21 cellular contexts compared by ENCODE assay signal in genomic region chr7:44096326-44096881, GRCh38. TPM values are rescaled to one million over a fixed set of nuclear protein-coding genes. Genes with fewer than 3 reads are reported as not detected.
DNase-seq lines count a peak whose midpoint lies in the region; ATAC-seq, FAIRE-seq and TF ChIP-seq lines count a peak whose summit lies in the region.
"Had no signal": no experiment of that assay in that cellular context is flagged by ENCODE, and none has a peak within 500 bp of the region (broad histone marks: within the 10 kb centered on the region; RNA-seq: fewer than 3 reads in every experiment).

No MANE protein-coding gene starts in this region.

- H4K20me1 ChIP-seq in Loucy (ENCODE audit: insufficient read depth, low read length, poor library complexity, severe bottlenecking) = no peaks in the 10 kb centered on the region

- H3K36me3 Mint-ChIP-seq in naive B cell = no peaks in the 10 kb centered on the region

- TF ChIP-seq CTCF in Loucy (conservative IDR thresholded peaks at IDR 0.05; ENCODE audit: low read length) = no peak

- H3K9me2 ChIP-seq in Loucy (replicated peaks; ENCODE audit: low read depth, low read length) = no peaks in the 10 kb centered on the region

- H3K27ac Mint-ChIP-seq in naive B cell = peak overlapping the region in 5 of 6 donors; percentile 77 to 95 (median 88)

- no peak for DNase-seq in GM12891 (ENCODE audit: insufficient read length, low spot score)
- DNase-seq in naive B cell = no peak
- DNase-seq in HT-29 (ENCODE audit: low spot score) = no peak
- DNase-seq: activated CD4-positive, CD25-positive, alpha-beta regulatory T cell treated with anti-CD3 and anti-CD28 coated beads, Interleukin-2, amount 50 U/mL, for 72 hours; activated T-cell treated with anti-CD3 and anti-CD28 coated beads, Interleukin-2, amount 50 U/mL, for 24 hours; amniotic stem cell; DMS53; effector CD8-positive, alpha-beta T cell; KG1; mesendoderm; NCI-H1436 had no signal

- H3K9me3 ChIP-seq in Loucy (ENCODE audit: insufficient read depth, low read depth, low read length) = no peaks in the 10 kb centered on the region
- H3K9me3 ChIP-seq: neutrophil, right atrium auricular region had no signal

- no peaks in the 10 kb centered on the region for H3K36me3 ChIP-seq in Loucy (ENCODE audit: insufficient read depth, low read length)
- H3K36me3 ChIP-seq: neutrophil, right atrium auricular region had no signal

- FAIRE-seq in GM12891 (lab: Jason Lieb, UNC) = peak; percentile 71

- H3K9ac ChIP-seq in Loucy (ENCODE audit: low read depth, low read length, poor library complexity, severe bottlenecking) = peak overlapping the region; percentile 74

- peaks cover 70% of the 10 kb centered on the region for H3K4me1 ChIP-seq in Loucy (ENCODE audit: insufficient read depth, low read length, poor library complexity, severe bottlenecking)

- peaks cover 53 to 58% (median 58%) of the 10 kb centered on the region in 3 donors for H3K4me1 Mint-ChIP-seq in naive B cell
- H3K4me1 Mint-ChIP-seq: central memory CD8-positive, alpha-beta T cell had no signal

- H3K27me3 ChIP-seq in Loucy (ENCODE audit: insufficient read depth, low read length, poor library complexity, severe bottlenecking) = no peaks in the 10 kb centered on the region
- H3K27me3 ChIP-seq: hepatocyte, right atrium auricular region had no signal

- no peak overlapping the region for H2AFZ ChIP-seq in Loucy (ENCODE audit: low read length)
- H2AFZ ChIP-seq: hepatocyte had no signal

- ATAC-seq in naive B cell (ENCODE audit: low read depth in 2 of 2) = no peak
- ATAC-seq in HG02981 (IDR thresholded peaks at IDR 0.05; ENCODE audit: unreplicated experiment) = no peak

- peaks cover 9% of the 10 kb centered on the region for H3F3A ChIP-seq in Loucy (ENCODE audit: low read depth)

- no peaks in the 10 kb centered on the region for H3K9me3 Mint-ChIP-seq in naive B cell
- H3K9me3 Mint-ChIP-seq: activated T-cell treated with anti-CD3 and anti-CD28 coated beads, Interleukin-2, amount 50 U/mL, for 24 hours; central memory CD8-positive, alpha-beta T cell had no signal

- H3K27me3 Mint-ChIP-seq in naive B cell = no peaks in the 10 kb centered on the region
- H3K27me3 Mint-ChIP-seq: activated T-cell treated with anti-CD3 and anti-CD28 coated beads, Interleukin-2, amount 50 U/mL, for 24 hours; central memory CD8-positive, alpha-beta T cell had no signal

- H3K4me3 Mint-ChIP-seq in naive B cell = peak overlapping the region in 5 of 8 donors; percentile 27 to 81 (median 73)
- H3K4me3 Mint-ChIP-seq: activated T-cell treated with anti-CD3 and anti-CD28 coated beads, Interleukin-2, amount 50 U/mL, for 24 hours; central memory CD8-positive, alpha-beta T cell had no signal

- H3K4me3 ChIP-seq in Loucy (ENCODE audit: low read length, poor library complexity, severe bottlenecking) = peak overlapping the region; percentile 14
- H3K4me3 ChIP-seq: hepatocyte, right atrium auricular region had no signal

- no peaks in the 10 kb centered on the region for H3K79me2 ChIP-seq in Loucy (ENCODE audit: insufficient read depth, low read length)
- H3K79me2 ChIP-seq: hepatocyte had no signal

- no peak for TF ChIP-seq POLR2A in GM12891 (IDR thresholded peaks at IDR 0.05; ENCODE audit: low read depth, low read length)

- H3K4me2 ChIP-seq in Loucy (ENCODE audit: low read depth, low read length, poor library complexity, severe bottlenecking) = peak overlapping the region; percentile 55
- H3K4me2 ChIP-seq: hepatocyte had no signal

TF ChIP-seq in GM12891, 5 proteins besides CTCF, POLR2A, EP300 and RAD21:
- TF ChIP-seq PAX5 (IDR thresholded peaks at IDR 0.05; ENCODE audit: insufficient read depth, low read length, severe bottlenecking) (no peak), POU2F2 (IDR thresholded peaks at IDR 0.05; ENCODE audit: low read depth, low read length) (no peak)

RNA-seq across cellular contexts. Expression of gene AEBP1, which starts 7.7 kb away (rescaled TPM):
- polyA plus RNA-seq in GM12891 (2012; ENCODE audit: low read depth, missing spikeins) = 0.71 TPM
- polyA plus RNA-seq in naive B cell (ENCODE audit: low read depth in 6 of 6) = 10 to 100 TPM in 1 of 6 donors, 1 to 10 TPM in 5; 1.9 to 18.5 (median 4.1) TPM
- total RNA-seq in HT-29 (2014; rRNA removed; shearing (Covaris generic)) = not detected in 2 replicates

RNA-seq across cellular contexts. Expression of gene POLM, which starts 14.1 kb away (rescaled TPM):
- 13.2 TPM for polyA plus RNA-seq in GM12891 (2012; ENCODE audit: low read depth, missing spikeins)
- polyA plus RNA-seq in naive B cell (ENCODE audit: low read depth in 6 of 6) = 10 to 100 TPM; 26.3 to 53.0 (median 31.4) TPM
- 20.0 and 22.9 TPM in 2 replicates for total RNA-seq in HT-29 (2014; rRNA removed; shearing (Covaris generic))

RNA-seq across cellular contexts. Expression of gene POLD2, which starts 26.9 kb away (rescaled TPM):
- polyA plus RNA-seq in GM12891 (2012; ENCODE audit: low read depth, missing spikeins) = 117 TPM
- polyA plus RNA-seq in naive B cell (ENCODE audit: low read depth in 6 of 6) = 100 to 1,000 TPM in 2 of 6 donors, 10 to 100 TPM in 4; 80.6 to 128 (median 88.6) TPM
- total RNA-seq in HT-29 (2014; rRNA removed; shearing (Covaris generic)) = 258 and 277 TPM in 2 replicates

RNA-seq across cellular contexts. Expression of gene PGAM2, which starts 31.0 kb away (rescaled TPM):
- not detected for polyA plus RNA-seq in GM12891 (2012; ENCODE audit: low read depth, missing spikeins)
- not detected for polyA plus RNA-seq in naive B cell (ENCODE audit: low read depth in 6 of 6)
- total RNA-seq in HT-29 (2014; rRNA removed; shearing (Covaris generic)) = 0.56 TPM in 1 of 2 replicates, not detected in the other
- total RNA-seq: kidney epithelial cell had no signal
- polyA plus RNA-seq: fibroblast of lung, hepatocyte had no signal

RNA-seq across cellular contexts. Expression of gene MYL7, which starts 44.7 kb away (rescaled TPM):
- not detected for polyA plus RNA-seq in GM12891 (2012; ENCODE audit: low read depth, missing spikeins)
- not detected for polyA plus RNA-seq in naive B cell (ENCODE audit: low read depth in 6 of 6)
- not detected in 2 replicates for total RNA-seq in HT-29 (2014; rRNA removed; shearing (Covaris generic))
- total RNA-seq: fibroblast of lung; subcutaneous adipose tissue; T-helper 1 cell treated with Interleukin-12 subunit alpha and Interleukin-12 subunit beta and Interleukin-4 antibody, amounts not matched to agents 30 ng/mL and 1 ng/mL, for 36 hours had no signal
- polyA plus RNA-seq: fibroblast of lung had no signal
